8 cellular contexts compared by ENCODE assay signal in genomic region chr7:91263359-91264082, GRCh38. TPM values are rescaled to one million over a fixed set of nuclear protein-coding genes. Genes with fewer than 3 reads are reported as not detected.
DNase-seq lines count a peak whose midpoint lies in the region; ATAC-seq and TF ChIP-seq lines count a peak whose summit lies in the region.

No MANE protein-coding gene starts in this region.

- TF ChIP-seq CTCF in coronary artery (IDR thresholded peaks at IDR 0.05) (no peak), lower leg skin (IDR thresholded peaks at IDR 0.05) (no peak)

- DNase-seq in AG08395 (ENCODE audit: low spot score) (peak; percentile 27), NT2/D1 (ENCODE audit: low read depth, low spot score) (no peak), coronary artery (ENCODE audit: low spot score) (no peak), lower leg skin (ENCODE audit: low spot score in 2 of 2) (peak; percentile 45 to 89)

- peak overlapping the region; percentile 83 to 95 for H3K27ac ChIP-seq in coronary artery
- H3K27ac ChIP-seq in thymus (ENCODE audit: low read depth), result no peak overlapping the region

- H3K4me1 ChIP-seq in NT2/D1 (ENCODE audit: insufficient read depth, insufficient read length) (peaks cover 7% of the 10 kb centered on the region), thymus (ENCODE audit: control insufficient read depth, insufficient read depth, low read length) (peaks cover 12% of the 10 kb centered on the region)

- intact Hi-C loops in lower leg skin (cut with DNase I; ENCODE audit: low total_unique reads), result no loop called here

- peak overlapping the region; percentile 41 for H3K4me3 ChIP-seq in NT2/D1 (ENCODE audit: insufficient read length, low read depth)
- peak overlapping the region; percentile 73 for H3K4me3 ChIP-seq in coronary artery
- H3K4me3 ChIP-seq in lower leg skin (ENCODE audit: low read depth, poor library complexity, severe bottlenecking), result peak overlapping the region; percentile 49
- peak overlapping the region; percentile 77 for H3K4me3 ChIP-seq in thymus (ENCODE audit: low read length)

- peaks cover 11% of the 10 kb centered on the region for H3K36me3 ChIP-seq in NT2/D1 (ENCODE audit: insufficient read depth, insufficient read length, low read length)
- H3K36me3 ChIP-seq in thymus (ENCODE audit: control insufficient read depth, insufficient read depth), result no peaks in the 10 kb centered on the region

- no peak for TF ChIP-seq POLR2A in lower leg skin (IDR thresholded peaks at IDR 0.05)

- H3K27me3 ChIP-seq in NT2/D1 (ENCODE audit: insufficient read depth, insufficient read length) (peaks cover 20% of the 10 kb centered on the region), thymus (ENCODE audit: control insufficient read depth, insufficient read depth) (peaks cover 12% of the 10 kb centered on the region)

- WGBS in lower leg skin, 2 donors, result 1% methylated on average over 34 of the region's 34 CpGs
- WGBS in thymus, result 2% methylated on average over 34 of the region's 34 CpGs

- ATAC-seq in GM21528 (IDR thresholded peaks at IDR 0.05; ENCODE audit: low FRiP score, unreplicated experiment) (peak; percentile 0), GM21737 (IDR thresholded peaks at IDR 0.05; ENCODE audit: unreplicated experiment) (no peak), HG02973 (IDR thresholded peaks at IDR 0.05; ENCODE audit: unreplicated experiment) (no peak)

- H3K9me3 ChIP-seq in NT2/D1 (ENCODE audit: insufficient read depth, low read length) (no peaks in the 10 kb centered on the region), thymus (ENCODE audit: control insufficient read depth) (no peaks in the 10 kb centered on the region)

- H3K9ac ChIP-seq in NT2/D1 (ENCODE audit: insufficient read length, low read depth), result peak overlapping the region; percentile 61

RNA-seq across cellular contexts. Expression of gene FZD1, which starts 0.7 kb away (rescaled TPM):
- total RNA-seq in lower leg skin, result 10 to 100 TPM; 18.7 to 55.1 (median 33.9) TPM
- 2.8 TPM for polyA plus RNA-seq in thymus

Comparison
In these comparisons a context has a peak if more than half of its experiments do, and no peak if none do; other contexts are left out.
1. DNase-seq: peak in AG08395 (single experiment) and lower leg skin (2 of 2); none in NT2/D1 (single experiment) and coronary artery (single experiment).
2. Peak in every context shown above with its lines, with median percentiles within 50 percentile points of each other: H3K4me3 ChIP-seq.